27 cellular contexts compared by ENCODE assay signal in genomic region chr6:122118945-122119506, GRCh38.
"Had no signal": no experiment of that assay in that cellular context is flagged by ENCODE, and none has a peak within 500 bp of the region (broad histone marks: within the 10 kb centered on the region; RNA-seq: fewer than 3 reads in every experiment).

No MANE protein-coding gene starts in this region.

- H3K27ac Mint-ChIP-seq: dendritic cell treated with granulocyte-macrophage colony-stimulating factor and Interleukin-4, amounts not matched to agents 40 ng/mL and 50 ng/mL, for 4 days; effector memory CD8-positive, alpha-beta T cell; endodermal cell; mesothelial cell of epicardium had no signal

- H3K9me3 ChIP-seq: colonic mucosa, esophagus squamous epithelium, gastrocnemius medialis, heart right ventricle, left lung, lower lobe of right lung, mucosa of descending colon had no signal

- H3K9me3 Mint-ChIP-seq: effector memory CD8-positive, alpha-beta T cell; endodermal cell had no signal

- ATAC-seq: effector memory CD8-positive, alpha-beta T cell; esophagus mucosa; gastrocnemius medialis; heart right ventricle; left cardiac atrium; left lung; left ventricle myocardium superior; lower lobe of right lung; mucosa of descending colon had no signal

- H3K4me3 ChIP-seq: colonic mucosa, esophagus squamous epithelium, gastrocnemius medialis, heart right ventricle, left lung, lower lobe of right lung, mucosa of descending colon had no signal

- DNase-seq: colonic mucosa; cortex of kidney; effector CD8-positive, alpha-beta T cell; effector memory CD8-positive, alpha-beta T cell; endodermal cell; erythroblast; esophagus squamous epithelium; foreskin fibroblast; foreskin melanocyte; gastrocnemius medialis; glutamatergic neuron; head of caudate nucleus; heart right ventricle; hippocampal formation; left cardiac atrium; left lung; left ventricle myocardium superior; lower lobe of right lung; mesenchymal stem cell; mucosa of descending colon; naive B cell had no signal

- H3K4me1 ChIP-seq: colonic mucosa, gastrocnemius medialis had no signal

- H3K27ac ChIP-seq: colonic mucosa, epithelial cell of prostate, esophagus squamous epithelium, gastrocnemius medialis, heart right ventricle, left lung, lower lobe of right lung had no signal

- H3K36me3 ChIP-seq: colonic mucosa, esophagus squamous epithelium, gastrocnemius medialis, heart right ventricle, left lung, lower lobe of right lung had no signal

- H3K4me1 Mint-ChIP-seq: naive B cell had no signal

- H3K27me3 Mint-ChIP-seq: dendritic cell treated with granulocyte-macrophage colony-stimulating factor and Interleukin-4, amounts not matched to agents 40 ng/mL and 50 ng/mL, for 4 days; effector memory CD8-positive, alpha-beta T cell; naive B cell had no signal

- H3K4me3 Mint-ChIP-seq: dendritic cell treated with granulocyte-macrophage colony-stimulating factor and Interleukin-4, amounts not matched to agents 40 ng/mL and 50 ng/mL, for 4 days; effector memory CD8-positive, alpha-beta T cell; endodermal cell; mesothelial cell of epicardium; naive B cell had no signal

- FAIRE-seq: islet of Langerhans, keratinocyte had no signal

- H3K27me3 ChIP-seq: colonic mucosa, esophagus squamous epithelium, gastrocnemius medialis, heart right ventricle, left lung had no signal

- H3K36me3 Mint-ChIP-seq: naive B cell had no signal
